1 cellular context compared by ENCODE assay signal in genomic region chr22:36123673-36124630, GRCh38.
TF ChIP-seq lines count a peak whose summit lies in the region.

No MANE protein-coding gene starts in this region.

TF ChIP-seq in HepG2, 621 proteins besides CTCF, POLR2A, EP300 and RAD21 (continued from another document and continues in another):
- 0 out of 2 replicates have a peak, but pooled peaks have one; percentile 2 for TF ChIP-seq ZNF318 (CRISPR knock-in tag; IDR thresholded peaks at IDR 0.05)
- TF ChIP-seq PBX2 (CRISPR knock-in tag; IDR thresholded peaks at IDR 0.05) = no peak
- TF ChIP-seq RBM39 (IDR thresholded peaks at IDR 0.05; ENCODE audit: low read depth, low read length, poor library complexity, severe bottlenecking) = peak; percentile 36
- TF ChIP-seq ZNF740 (CRISPR knock-in tag; IDR thresholded peaks at IDR 0.05) = no peak
- no peak for TF ChIP-seq FLYWCH1 (CRISPR knock-in tag; IDR thresholded peaks at IDR 0.05)
- TF ChIP-seq SMARCE1 (IDR thresholded peaks at IDR 0.05; ENCODE audit: borderline replicate concordance) = no peak
- no peak for TF ChIP-seq PCBP2 (optimal IDR thresholded peaks at IDR 0.05; ENCODE audit: low read depth, low read length, poor library complexity, severe bottlenecking)
- TF ChIP-seq ZKSCAN8 (CRISPR knock-in tag; IDR thresholded peaks at IDR 0.05; ENCODE audit: borderline replicate concordance) = peak; percentile 39; the same call in 1 of the 2 replicates
- peak; percentile 35; the same call in 1 of the 2 replicates for TF ChIP-seq RBFOX2 (IDR thresholded peaks at IDR 0.05; ENCODE audit: low read depth, low read length)
- TF ChIP-seq ZFP36L2 (CRISPR knock-in tag; IDR thresholded peaks at IDR 0.05) = no peak
- peak; percentile 18; the same call in 1 of the 2 replicates for TF ChIP-seq HIVEP1 (CRISPR knock-in tag; IDR thresholded peaks at IDR 0.05)
- TF ChIP-seq TCF7L2 (IDR thresholded peaks at IDR 0.05; ENCODE audit: low read depth, low read length) = no peak
- TF ChIP-seq ZNF614 (CRISPR knock-in tag; IDR thresholded peaks at IDR 0.05; ENCODE audit: borderline replicate concordance) = peak; percentile 83; the same call in 1 of the 2 replicates
- peak; percentile 71; the same call in 1 of the 2 replicates for TF ChIP-seq ZNF543 (CRISPR knock-in tag; IDR thresholded peaks at IDR 0.05)
- peak; percentile 85; the same call in 1 of the 2 replicates for TF ChIP-seq KDM4B (CRISPR knock-in tag; IDR thresholded peaks at IDR 0.05)
- TF ChIP-seq, protein P1, sequence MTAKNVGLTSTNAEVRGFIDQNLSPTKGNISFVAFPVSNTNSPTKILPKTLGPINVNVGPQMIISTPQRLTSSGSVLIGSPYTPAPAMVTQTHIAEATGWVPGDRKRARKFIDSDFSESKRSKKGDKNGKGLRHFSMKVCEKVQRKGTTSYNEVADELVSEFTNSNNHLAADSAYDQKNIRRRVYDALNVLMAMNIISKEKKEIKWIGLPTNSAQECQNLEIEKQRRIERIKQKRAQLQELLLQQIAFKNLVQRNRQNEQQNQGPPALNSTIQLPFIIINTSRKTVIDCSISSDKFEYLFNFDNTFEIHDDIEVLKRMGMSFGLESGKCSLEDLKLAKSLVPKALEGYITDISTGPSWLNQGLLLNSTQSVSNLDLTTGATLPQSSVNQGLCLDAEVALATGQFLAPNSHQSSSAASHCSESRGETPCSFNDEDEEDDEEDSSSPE (CRISPR knock-in tag; IDR thresholded peaks at IDR 0.05) = peak; percentile 72
- TF ChIP-seq HMGA1 (CRISPR knock-in tag; conservative IDR thresholded peaks at IDR 0.05) = no peak
- TF ChIP-seq RERE (CRISPR knock-in tag; IDR thresholded peaks at IDR 0.05; ENCODE audit: low read depth) = 0 out of 2 replicates have a peak, but pooled peaks have one; percentile 25
- 0 out of 2 replicates have a peak, but pooled peaks have one; percentile 28 for TF ChIP-seq ZNF503 (CRISPR knock-in tag; IDR thresholded peaks at IDR 0.05)
- peak; percentile 85 for TF ChIP-seq TFDP1 (CRISPR knock-in tag; IDR thresholded peaks at IDR 0.05; ENCODE audit: borderline replicate concordance)
- TF ChIP-seq MBD4 (IDR thresholded peaks at IDR 0.05; ENCODE audit: borderline replicate concordance, low read length) = no peak
- TF ChIP-seq MAZ (IDR thresholded peaks at IDR 0.05; ENCODE audit: borderline replicate concordance, low read depth, low read length) = no peak
- no peak for TF ChIP-seq MAZ (CRISPR knock-in tag; IDR thresholded peaks at IDR 0.05; ENCODE audit: low read depth)
- TF ChIP-seq PRDM15 (CRISPR knock-in tag; IDR thresholded peaks at IDR 0.05) = no peak
- TF ChIP-seq, protein P2, sequence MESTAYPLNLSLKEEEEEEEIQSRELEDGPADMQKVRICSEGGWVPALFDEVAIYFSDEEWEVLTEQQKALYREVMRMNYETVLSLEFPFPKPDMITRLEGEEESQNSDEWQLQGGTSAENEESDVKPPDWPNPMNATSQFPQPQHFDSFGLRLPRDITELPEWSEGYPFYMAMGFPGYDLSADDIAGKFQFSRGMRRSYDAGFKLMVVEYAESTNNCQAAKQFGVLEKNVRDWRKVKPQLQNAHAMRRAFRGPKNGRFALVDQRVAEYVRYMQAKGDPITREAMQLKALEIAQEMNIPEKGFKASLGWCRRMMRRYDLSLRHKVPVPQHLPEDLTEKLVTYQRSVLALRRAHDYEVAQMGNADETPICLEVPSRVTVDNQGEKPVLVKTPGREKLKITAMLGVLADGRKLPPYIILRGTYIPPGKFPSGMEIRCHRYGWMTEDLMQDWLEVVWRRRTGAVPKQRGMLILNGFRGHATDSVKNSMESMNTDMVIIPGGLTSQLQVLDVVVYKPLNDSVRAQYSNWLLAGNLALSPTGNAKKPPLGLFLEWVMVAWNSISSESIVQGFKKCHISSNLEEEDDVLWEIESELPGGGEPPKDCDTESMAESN (CRISPR knock-in tag; conservative IDR thresholded peaks at IDR 0.05) = no peak
- TF ChIP-seq ELF1 (CRISPR knock-in tag; IDR thresholded peaks at IDR 0.05) = peak; percentile 78; the same call in 1 of the 2 replicates
